8 cellular contexts compared by ENCODE assay signal in genomic region chr9:72557549-72557948, GRCh38. TPM values are rescaled to one million over a fixed set of nuclear protein-coding genes. Genes with fewer than 3 reads are reported as not detected.
A peak's percentile ranks its signal among the peaks of the same experiment; 100 is the strongest.
DNase-seq lines count a peak whose midpoint lies in the region; ATAC-seq and TF ChIP-seq lines count a peak whose summit lies in the region.

No MANE protein-coding gene starts in this region.

- no peak for TF ChIP-seq POLR2A in transverse colon (IDR thresholded peaks at IDR 0.05)

- peaks cover 52% of the 10 kb centered on the region for H3F3A ChIP-seq in PC-9 (ENCODE audit: insufficient read depth, low read depth)

- intact Hi-C loops in PC-9 (cut with micrococcal nuclease; ENCODE audit: unreplicated experiment) = loop anchor here (1.0 to 10.0 kb wide), 6 partner anchors 17 to 267 kb away; partner anchors contain the start of gene ZFAND5
- intact Hi-C loops in lower lobe of right lung (cut with DNase I) = no loop called here
- intact Hi-C loops in transverse colon (cut with DNase I; ENCODE audit: low total_unique reads) = no loop called here

- CTCF ChIA-PET in PC-9 (lab: Charles Lee) = interaction anchor here (0.6 kb wide), 1 partner anchor 277 kb away, joined by 3 read pairs; no protein-coding TSS in a partner anchor

- H3K9me3 ChIP-seq in PC-9 (ENCODE audit: insufficient read depth, low read depth) = no peaks in the 10 kb centered on the region
- no peaks in the 10 kb centered on the region for H3K9me3 ChIP-seq in lower lobe of right lung
- H3K9me3 ChIP-seq in transverse colon = no peaks in the 10 kb centered on the region

- ATAC-seq in lower lobe of right lung = peak; percentile 57 to 92

- WGBS in transverse colon (ENCODE audit: low coverage in 1 of 2), 2 donors = 66 to 73% methylated on average over 2 of the region's 2 CpGs

- H3K9me2 ChIP-seq in PC-9 (ENCODE audit: insufficient read depth) = no peaks in the 10 kb centered on the region; the same call in 1 of the 2 replicates

- no peaks in the 10 kb centered on the region for H3K36me3 ChIP-seq in PC-9 (ENCODE audit: low read depth)
- H3K36me3 ChIP-seq in lower lobe of right lung = no peaks in the 10 kb centered on the region
- no peaks in the 10 kb centered on the region for H3K36me3 ChIP-seq in transverse colon

- H3K27ac ChIP-seq in PC-9 (peak overlapping the region; percentile 92), lower lobe of right lung (peak overlapping the region; percentile 21), transverse colon (no peak overlapping the region)

- no peaks in the 10 kb centered on the region for H3K79me2 ChIP-seq in PC-9 (ENCODE audit: low read depth)

- peak; percentile 85 for DNase-seq in AG20443 (ENCODE audit: low spot score)
- peak; percentile 77 to 99 for DNase-seq in PC-9
- DNase-seq in activated naive CD8-positive, alpha-beta T cell treated with anti-CD3 and anti-CD28 coated beads, Interleukin-2, amount 50 U/mL, for 16 hours (ENCODE audit: low read depth, low spot score) = peak; percentile 10
- no peak for DNase-seq in lower lobe of right lung
- peak; percentile 23 for DNase-seq in transverse colon
- no peak for DNase-seq in DMS79 treated with DMSO at 0.1 percent for 48 hours (lab: John Stamatoyannopoulos, UW)
- no peak for DNase-seq in NK-92 (lab: John Stamatoyannopoulos, UW; ENCODE audit: unreplicated experiment)
- DNase-seq in RPMI8226 = no peak

- no peaks in the 10 kb centered on the region for H3K27me3 ChIP-seq in PC-9 (ENCODE audit: insufficient read depth, low read depth)
- no peaks in the 10 kb centered on the region for H3K27me3 ChIP-seq in lower lobe of right lung (ENCODE audit: low read depth)
- H3K27me3 ChIP-seq in transverse colon = no peaks in the 10 kb centered on the region

- H3K4me3 ChIP-seq in PC-9 (no peak overlapping the region), lower lobe of right lung (no peak overlapping the region), transverse colon (no peak overlapping the region)

- BruUV-seq in PC-9 (replicated peaks; lab: Mats Ljungman, UMichigan) = no TSS peak

- no peaks in the 10 kb centered on the region for H4K20me1 ChIP-seq in PC-9 (ENCODE audit: insufficient read depth)

- in situ Hi-C loops in transverse colon (cut with MboI; ENCODE audit: low pct_ligation_motif_present in 1 of 4, low pct_unique_long_range_greater_than_20kb in 1 of 4, low sequenced_read_pairs in 3 of 4) = loop anchor here in 1 of 4 donors (25.0 kb wide), 1 partner anchor 95 kb away; no protein-coding TSS in a partner anchor

- POLR2A ChIA-PET in PC-9 (lab: Charles Lee; ENCODE audit: unreplicated experiment) = interaction anchor here (0.7 to 1.2 kb wide), 3 partner anchors 20 to 70 kb away, joined by 3 to 7 read pairs (median 5); no protein-coding TSS in a partner anchor

- peak overlapping the region; percentile 51 for H3K4me2 ChIP-seq in PC-9

- H3K4me1 ChIP-seq in PC-9 (replicated peaks; ENCODE audit: insufficient read depth) (peaks cover 80% of the 10 kb centered on the region), lower lobe of right lung (peaks cover 20% of the 10 kb centered on the region), transverse colon (peaks cover 10 to 16% (median 12%) of the 10 kb centered on the region in 4 donors)

- no peak for TF ChIP-seq CTCF in PC-9 (conservative IDR thresholded peaks at IDR 0.05)
- no peak for TF ChIP-seq CTCF in lower lobe of right lung (IDR thresholded peaks at IDR 0.05)
- TF ChIP-seq CTCF in transverse colon (IDR thresholded peaks at IDR 0.05) = no peak

- no peak overlapping the region for H2AFZ ChIP-seq in PC-9

- TF ChIP-seq EP300 in transverse colon (IDR thresholded peaks at IDR 0.05; ENCODE audit: low read depth) = no peak

RNA-seq across cellular contexts. Expression of gene TMC1, which starts 36.1 kb away (rescaled TPM):
- total RNA-seq in PC-9 (2021) = 5.5 and 9.0 TPM in 2 replicates
- total RNA-seq in lower lobe of right lung = not detected
- under 1 TPM in 1 of 4 donors, not detected in 3; 0.32 TPM for total RNA-seq in transverse colon

Comparison
In these comparisons a context has a peak if more than half of its experiments do, and no peak if none do; other contexts are left out.
1. DNase-seq: peak in AG20443 (single experiment), PC-9 (2 of 2), activated naive CD8-positive, alpha-beta T cell treated with anti-CD3 and anti-CD28 coated beads, Interleukin-2, amount 50 U/mL, for 16 hours (single experiment) and transverse colon (single experiment); none in lower lobe of right lung (single experiment), DMS79 treated with DMSO at 0.1 percent for 48 hours (single experiment), NK-92 (single experiment) and RPMI8226 (single experiment).
2. H3K27ac ChIP-seq: peak in PC-9 (single experiment) and lower lobe of right lung (single experiment); none in transverse colon (0 of 4).